Comparison of ENCODE assay signal across 23 cellular contexts in genomic region chr1:168229893-168230292, GRCh38. TPM values are rescaled to one million over a fixed set of nuclear protein-coding genes. Genes with fewer than 3 reads are reported as not detected.
DNase-seq lines count a peak whose midpoint lies in the region; ATAC-seq, FAIRE-seq and TF ChIP-seq lines count a peak whose summit lies in the region.
"Had no signal": no experiment of that assay in that cellular context is flagged by ENCODE, and none has a peak within 500 bp of the region (broad histone marks: within the 10 kb centered on the region; RNA-seq: fewer than 3 reads in every experiment).

No MANE protein-coding gene starts in this region.

- no peak for FAIRE-seq in kidney (lab: Jason Lieb, UNC)
- FAIRE-seq: endothelial cell of umbilical vein, TTC549 had no signal

- H3K36me3 ChIP-seq in adipocyte (ENCODE audit: control insufficient read depth, insufficient read depth, low read length, severe bottlenecking) = peaks cover 36% of the 10 kb centered on the region
- H3K36me3 ChIP-seq in kidney (ENCODE audit: control insufficient read depth in 1 of 2, insufficient read depth in 2 of 2, low read length in 2 of 2) = peaks cover 12 to 22% of the 10 kb centered on the region in 2 donors
- H3K36me3 ChIP-seq in lower lobe of right lung = peaks cover 44% of the 10 kb centered on the region

- peak overlapping the region; percentile 29 to 45 for H3K4me3 Mint-ChIP-seq in stimulated activated naive B cell treated with anti-CD40 and anti-IgM and Interleukin-4, amounts not matched to agents 10 μg/mL and 1 μg/mL and 100 μg/mL, for 72 hours
- H3K4me3 Mint-ChIP-seq: activated CD4-positive, alpha-beta T cell treated with anti-CD3 and anti-CD28 coated beads for 36 hours; activated naive CD8-positive, alpha-beta T cell treated with anti-CD3 and anti-CD28 coated beads, Interleukin-2, amount 10 ng/mL, durations not matched to agents 7 days and 5 days had no signal

- ATAC-seq in stimulated activated naive B cell treated with anti-CD40 and anti-IgM and Interleukin-4, amounts not matched to agents 10 μg/mL and 1 μg/mL and 100 μg/mL, for 72 hours (replicated peaks) = no peak
- ATAC-seq in HG03442 (IDR thresholded peaks at IDR 0.05; ENCODE audit: unreplicated experiment) (no peak), lower lobe of right lung (no peak), GM18868 (IDR thresholded peaks at IDR 0.05; ENCODE audit: unreplicated experiment) (no peak)
- ATAC-seq: activated CD4-positive, alpha-beta T cell treated with anti-CD3 and anti-CD28 coated beads for 36 hours; Right ventricle myocardium inferior; stimulated activated naive CD8-positive, alpha-beta T cell treated with anti-CD3 and anti-CD28 coated beads, Interleukin-15, Interleukin-2, amounts not matched to agents 100 U/mL and 50 U/mL, for 24 hours; upper lobe of right lung had no signal

- H3K9me3 ChIP-seq in adipocyte (ENCODE audit: control insufficient read depth, low read length) (no peaks in the 10 kb centered on the region), kidney (ENCODE audit: control insufficient read depth in 1 of 2, low read length in 2 of 2) (no peaks in the 10 kb centered on the region), lower lobe of right lung (no peaks in the 10 kb centered on the region)
- H3K9me3 ChIP-seq: prostate gland, upper lobe of right lung had no signal

- H3K9ac ChIP-seq in adipocyte (ENCODE audit: low read length) (no peak overlapping the region), kidney (ENCODE audit: low read length in 2 of 2) (no peak overlapping the region)

- no peak for DNase-seq in adipocyte (ENCODE audit: low read depth)
- DNase-seq in kidney = no peak
- no peak for DNase-seq in stimulated activated naive B cell treated with anti-CD40 and anti-IgM and Interleukin-4, amounts not matched to agents 10 μg/mL and 1 μg/mL and 100 μg/mL, for 72 hours
- DNase-seq in lower lobe of right lung = no peak
- no peak for DNase-seq in activated effector memory CD4-positive, alpha-beta T cell treated with Interleukin-2 at 50 U/mL for 16 hours
- DNase-seq: activated CD4-positive, alpha-beta T cell treated with anti-CD3 and anti-CD28 coated beads for 36 hours; activated naive CD8-positive, alpha-beta T cell treated with anti-CD3 and anti-CD28 coated beads, Interleukin-2, amount 10 ng/mL, durations not matched to agents 7 days and 5 days; EL; foreskin fibroblast; HCEC 1CT; NCI-H1417; NCI-H524 treated with DMSO at 0.1 percent for 48 hours; stimulated activated naive CD8-positive, alpha-beta T cell treated with anti-CD3 and anti-CD28 coated beads, Interleukin-15, Interleukin-2, amounts not matched to agents 100 U/mL and 50 U/mL, for 24 hours; SW 1271; upper lobe of right lung had no signal

- no peaks in the 10 kb centered on the region for H3K9me3 Mint-ChIP-seq in stimulated activated naive B cell treated with anti-CD40 and anti-IgM and Interleukin-4, amounts not matched to agents 10 μg/mL and 1 μg/mL and 100 μg/mL, for 72 hours
- H3K9me3 Mint-ChIP-seq: activated naive CD8-positive, alpha-beta T cell treated with anti-CD3 and anti-CD28 coated beads, Interleukin-2, amount 10 ng/mL, durations not matched to agents 7 days and 5 days; brain had no signal

- TF ChIP-seq EP300 in Ishikawa (IDR thresholded peaks at IDR 0.05; ENCODE audit: borderline replicate concordance) = peak; percentile 34; the same call in 1 of the 2 replicates

- peaks cover 33 to 61% of the 10 kb centered on the region in 2 donors for H3K36me3 Mint-ChIP-seq in stimulated activated naive B cell treated with anti-CD40 and anti-IgM and Interleukin-4, amounts not matched to agents 10 μg/mL and 1 μg/mL and 100 μg/mL, for 72 hours

- H3K4me1 Mint-ChIP-seq in stimulated activated naive B cell treated with anti-CD40 and anti-IgM and Interleukin-4, amounts not matched to agents 10 μg/mL and 1 μg/mL and 100 μg/mL, for 72 hours = peaks cover 47 to 70% of the 10 kb centered on the region in 2 donors

- TF ChIP-seq RAD21 in Ishikawa (IDR thresholded peaks at IDR 0.05; ENCODE audit: low read depth) = no peak

- TF ChIP-seq CTCF in kidney (IDR thresholded peaks at IDR 0.05; ENCODE audit: borderline replicate concordance, extremely low read depth, insufficient read depth) (no peak), lower lobe of right lung (IDR thresholded peaks at IDR 0.05) (no peak)

- H3K27me3 Mint-ChIP-seq in stimulated activated naive B cell treated with anti-CD40 and anti-IgM and Interleukin-4, amounts not matched to agents 10 μg/mL and 1 μg/mL and 100 μg/mL, for 72 hours = no peaks in the 10 kb centered on the region
- H3K27me3 Mint-ChIP-seq: activated CD4-positive, alpha-beta T cell treated with anti-CD3 and anti-CD28 coated beads for 36 hours; activated naive CD8-positive, alpha-beta T cell treated with anti-CD3 and anti-CD28 coated beads, Interleukin-2, amount 10 ng/mL, durations not matched to agents 7 days and 5 days; brain had no signal

- peak overlapping the region; percentile 90 for H3K4me3 ChIP-seq in adipocyte (ENCODE audit: low read length)
- H3K4me3 ChIP-seq in kidney (ENCODE audit: low read length in 2 of 2) = no peak overlapping the region
- H3K4me3 ChIP-seq in lower lobe of right lung = no peak overlapping the region
- H3K4me3 ChIP-seq: prostate gland had no signal

- intact Hi-C loops in kidney (cut with DNase I) = no loop called here
- intact Hi-C loops in lower lobe of right lung (cut with DNase I) = no loop called here

- H3K4me1 ChIP-seq in adipocyte (ENCODE audit: control insufficient read depth, insufficient read depth, low read length) (peaks cover 51% of the 10 kb centered on the region), kidney (ENCODE audit: control insufficient read depth in 1 of 2, insufficient read depth in 1 of 2, low read depth in 1 of 2, low read length in 2 of 2) (peaks cover 29 to 36% of the 10 kb centered on the region in 2 donors), lower lobe of right lung (peaks cover 54% of the 10 kb centered on the region)
- H3K4me1 ChIP-seq: prostate gland had no signal

- peak overlapping the region; percentile 2 to 29 for H3K27ac ChIP-seq in kidney (ENCODE audit: low read depth in 2 of 2, low read length in 2 of 2)
- no peak overlapping the region for H3K27ac ChIP-seq in lower lobe of right lung

- H3K27me3 ChIP-seq in adipocyte (replicated peaks; ENCODE audit: control insufficient read depth, insufficient read depth, low read length) (no peaks in the 10 kb centered on the region), lower lobe of right lung (ENCODE audit: low read depth) (no peaks in the 10 kb centered on the region)
- H3K27me3 ChIP-seq: upper lobe of right lung had no signal

- no peak overlapping the region for H3K27ac Mint-ChIP-seq in stimulated activated naive B cell treated with anti-CD40 and anti-IgM and Interleukin-4, amounts not matched to agents 10 μg/mL and 1 μg/mL and 100 μg/mL, for 72 hours
- H3K27ac Mint-ChIP-seq: activated CD4-positive, alpha-beta T cell treated with anti-CD3 and anti-CD28 coated beads for 36 hours; activated naive CD8-positive, alpha-beta T cell treated with anti-CD3 and anti-CD28 coated beads, Interleukin-2, amount 10 ng/mL, durations not matched to agents 7 days and 5 days had no signal

TF ChIP-seq in Ishikawa, 13 proteins besides CTCF, POLR2A, EP300 and RAD21:
- TF ChIP-seq TCF12 (IDR thresholded peaks at IDR 0.05; ENCODE audit: low read depth) (no peak), CREB1 (IDR thresholded peaks at IDR 0.05; ENCODE audit: low read depth) (no peak), TEAD4 (IDR thresholded peaks at IDR 0.05) (no peak), TAF1 (IDR thresholded peaks at IDR 0.05; ENCODE audit: low read depth) (no peak), REST (IDR thresholded peaks at IDR 0.05; ENCODE audit: low read depth) (no peak)
- TF ChIP-seq, protein P1, sequence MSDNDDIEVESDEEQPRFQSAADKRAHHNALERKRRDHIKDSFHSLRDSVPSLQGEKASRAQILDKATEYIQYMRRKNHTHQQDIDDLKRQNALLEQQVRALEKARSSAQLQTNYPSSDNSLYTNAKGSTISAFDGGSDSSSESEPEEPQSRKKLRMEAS (IDR thresholded peaks at IDR 0.05) = no peak

RNA-seq across cellular contexts. Expression of gene SFT2D2, which starts 4.1 kb away (rescaled TPM):
- 89.3 TPM for total RNA-seq in kidney
- 7.4 TPM for polyA plus RNA-seq in kidney (ENCODE audit: insufficient read depth, low read depth, low replicate concordance)
- 74.6 TPM for total RNA-seq in lower lobe of right lung

RNA-seq across cellular contexts. Expression of gene TBX19, which starts 50.8 kb away (rescaled TPM):
- total RNA-seq in kidney (2.0 TPM), lower lobe of right lung (3.1 TPM)
- 1.6 TPM for polyA plus RNA-seq in kidney (ENCODE audit: insufficient read depth, low read depth, low replicate concordance)

RNA-seq across cellular contexts. Expression of gene TIPRL, which starts 51.1 kb away (rescaled TPM):
- 26.3 TPM for total RNA-seq in kidney
- polyA plus RNA-seq in kidney (ENCODE audit: insufficient read depth, low read depth, low replicate concordance) = 20.7 TPM
- total RNA-seq in lower lobe of right lung = 23.7 TPM
